Comparison of ENCODE assay signal across 10 cellular contexts in genomic region chr20:34024733-34025351, GRCh38. TPM values are rescaled to one million over a fixed set of nuclear protein-coding genes. Genes with fewer than 3 reads are reported as not detected.
DNase-seq lines count a peak whose midpoint lies in the region; ATAC-seq and TF ChIP-seq lines count a peak whose summit lies in the region.
"Had no signal": no experiment of that assay in that cellular context is flagged by ENCODE, and none has a peak within 500 bp of the region (broad histone marks: within the 10 kb centered on the region; RNA-seq: fewer than 3 reads in every experiment).

No MANE protein-coding gene starts in this region.

- peak overlapping the region in 6 of 7 donors; percentile 29 to 90 (median 59) for H3K27ac Mint-ChIP-seq in CD4-positive, alpha-beta memory T cell
- peak overlapping the region; percentile 31 for H3K27ac Mint-ChIP-seq in progenitor cell of endocrine pancreas
- H3K27ac Mint-ChIP-seq: activated CD4-positive, alpha-beta memory T cell treated with anti-CD3 and anti-CD28 coated beads for 36 hours had no signal

- H3K27me3 ChIP-seq in CD4-positive, alpha-beta memory T cell (ENCODE audit: insufficient read depth, low read length) = no peaks in the 10 kb centered on the region

- no peaks in the 10 kb centered on the region for H3K27me3 Mint-ChIP-seq in CD4-positive, alpha-beta memory T cell
- no peaks in the 10 kb centered on the region for H3K27me3 Mint-ChIP-seq in progenitor cell of endocrine pancreas
- H3K27me3 Mint-ChIP-seq: activated CD4-positive, alpha-beta memory T cell treated with anti-CD3 and anti-CD28 coated beads for 36 hours had no signal

- no peaks in the 10 kb centered on the region for H3K9me3 Mint-ChIP-seq in CD4-positive, alpha-beta memory T cell
- H3K9me3 Mint-ChIP-seq in progenitor cell of endocrine pancreas (ENCODE audit: low read depth) = no peaks in the 10 kb centered on the region
- H3K9me3 Mint-ChIP-seq: activated CD4-positive, alpha-beta memory T cell treated with anti-CD3 and anti-CD28 coated beads for 36 hours had no signal

- H3K4me3 Mint-ChIP-seq in CD4-positive, alpha-beta memory T cell = peak overlapping the region in 1 of 8 donors; percentile 33
- no peak overlapping the region for H3K4me3 Mint-ChIP-seq in progenitor cell of endocrine pancreas (ENCODE audit: low read depth)
- H3K4me3 Mint-ChIP-seq: activated CD4-positive, alpha-beta memory T cell treated with anti-CD3 and anti-CD28 coated beads for 36 hours had no signal

- H3K36me3 Mint-ChIP-seq in CD4-positive, alpha-beta memory T cell = peaks cover 0 to 8% of the 10 kb centered on the region in 2 donors
- H3K36me3 Mint-ChIP-seq in progenitor cell of endocrine pancreas (ENCODE audit: insufficient read depth) = peaks cover 3% of the 10 kb centered on the region
- H3K36me3 Mint-ChIP-seq: activated CD4-positive, alpha-beta memory T cell treated with anti-CD3 and anti-CD28 coated beads for 36 hours had no signal

- intact Hi-C loops in CD4-positive, alpha-beta memory T cell (cut with micrococcal nuclease) = no loop called here
- intact Hi-C loops in left ventricle myocardium superior (cut with micrococcal nuclease) = no loop called here

- CTCF ChIA-PET in CD4-positive, alpha-beta memory T cell (lab: Charles Lee; ENCODE audit: partially characterized antibody) = interaction anchor here (1.2 to 3.8 kb wide), 3 partner anchors 10 to 233 kb away, joined by 3 to 16 read pairs (median 3); no protein-coding TSS in a partner anchor

- peaks cover 59 to 90% (median 77%) of the 10 kb centered on the region in 4 donors for H3K4me1 Mint-ChIP-seq in CD4-positive, alpha-beta memory T cell
- peaks cover 32% of the 10 kb centered on the region for H3K4me1 Mint-ChIP-seq in progenitor cell of endocrine pancreas (ENCODE audit: low read depth)

- no peak overlapping the region for H3K27ac ChIP-seq in CD4-positive, alpha-beta memory T cell (ENCODE audit: low read depth, low read length)

- POLR2A ChIA-PET in CD4-positive, alpha-beta memory T cell (lab: Charles Lee; ENCODE audit: partially characterized antibody) = interaction anchor here (1.1 kb wide), 1 partner anchor 32 kb away, joined by 3 read pairs; the partner anchor contains the start of gene RALY

- TF ChIP-seq CTCF in progenitor cell of endocrine pancreas (IDR thresholded peaks at IDR 0.05; ENCODE audit: unreplicated experiment) = no peak
- no peak for TF ChIP-seq CTCF in GM20000 (IDR thresholded peaks at IDR 0.05; ENCODE audit: extremely low read depth, missing control alignments)

- DNase-seq in CD4-positive, alpha-beta memory T cell = no peak
- DNase-seq in RPMI8226 (peak; percentile 51), left ventricle myocardium superior (no peak), progenitor cell of endocrine pancreas (ENCODE audit: low spot score, unreplicated experiment) (no peak), GM20000 (ENCODE audit: low spot score) (no peak), kidney tubule cell (ENCODE audit: low spot score) (no peak)
- DNase-seq: activated CD4-positive, alpha-beta memory T cell treated with anti-CD3 and anti-CD28 coated beads for 36 hours; activated naive CD4-positive, alpha-beta T cell treated with anti-CD3 and anti-CD28 coated beads, Interleukin-2, amount 50 U/mL, for 16 hours; NCI-H2171 had no signal

- H3K4me1 ChIP-seq in CD4-positive, alpha-beta memory T cell (ENCODE audit: insufficient read depth, low read length) = peaks cover 73% of the 10 kb centered on the region

- peak; percentile 72 for ATAC-seq in left ventricle myocardium superior
- no peak for ATAC-seq in HG03196 (IDR thresholded peaks at IDR 0.05; ENCODE audit: unreplicated experiment)

- H3K9me3 ChIP-seq in CD4-positive, alpha-beta memory T cell (ENCODE audit: control insufficient read depth in 1 of 2, low read length in 2 of 2) = no peaks in the 10 kb centered on the region

- no peak overlapping the region for H3K4me3 ChIP-seq in CD4-positive, alpha-beta memory T cell (ENCODE audit: low read length in 2 of 2)

- H3K36me3 ChIP-seq in CD4-positive, alpha-beta memory T cell (ENCODE audit: insufficient read depth, low read length) = no peaks in the 10 kb centered on the region

RNA-seq across cellular contexts. Expression of gene RALY, which starts 31.1 kb away (rescaled TPM):
- total RNA-seq in CD4-positive, alpha-beta memory T cell = 100 to 1,000 TPM; 112 to 116 TPM
- polyA plus RNA-seq in CD4-positive, alpha-beta memory T cell = 100 to 1,000 TPM; 191 to 218 TPM
- 104 TPM for total RNA-seq in left ventricle myocardium superior
- total RNA-seq in progenitor cell of endocrine pancreas = 228 and 236 TPM in 2 replicates
